ENCODE assay signal across 9 cellular contexts in genomic region chr1:19454265-19455198, GRCh38. TPM values are rescaled to one million over a fixed set of nuclear protein-coding genes. Genes with fewer than 3 reads are reported as not detected.
DNase-seq lines count a peak whose midpoint lies in the region; ATAC-seq and TF ChIP-seq lines count a peak whose summit lies in the region.
"Had no signal": no experiment of that assay in that cellular context is flagged by ENCODE, and none has a peak within 500 bp of the region (broad histone marks: within the 10 kb centered on the region; RNA-seq: fewer than 3 reads in every experiment).

No MANE protein-coding gene starts in this region.

- H3K9me3 ChIP-seq in lower lobe of right lung (no peaks in the 10 kb centered on the region), stomach (no peaks in the 10 kb centered on the region)

- peak overlapping the region; percentile 35 to 84 (median 60) for H3K4me3 Mint-ChIP-seq in IgD-negative memory B cell
- H3K4me3 Mint-ChIP-seq in activated naive CD8-positive, alpha-beta T cell treated with anti-CD3 and anti-CD28 coated beads, Interleukin-2, amount 50 U/mL, for 24 hours = peak overlapping the region; percentile 36

- intact Hi-C loops in lower lobe of right lung (cut with DNase I) (no loop called here), stomach (cut with DNase I; ENCODE audit: low total_unique reads) (no loop called here)

- H3K27me3 ChIP-seq in lower lobe of right lung (ENCODE audit: low read depth) (no peaks in the 10 kb centered on the region), stomach (no peaks in the 10 kb centered on the region)

- WGBS in stomach, 5 donors = 33 to 62% (median 50%) methylated on average over 13 of the region's 13 CpGs

- TF ChIP-seq EP300 in stomach (IDR thresholded peaks at IDR 0.05) = no peak

- ATAC-seq in activated naive CD8-positive, alpha-beta T cell treated with anti-CD3 and anti-CD28 coated beads, Interleukin-2, amount 50 U/mL, for 24 hours = peak; percentile 46
- no peak for ATAC-seq in lower lobe of right lung
- ATAC-seq in GM18498 (IDR thresholded peaks at IDR 0.05; ENCODE audit: unreplicated experiment) = no peak
- no peak for ATAC-seq in HG03460 (IDR thresholded peaks at IDR 0.05; ENCODE audit: unreplicated experiment)

- peaks cover 53 to 73% (median 59%) of the 10 kb centered on the region in 3 donors for H3K4me1 Mint-ChIP-seq in IgD-negative memory B cell
- H3K4me1 Mint-ChIP-seq in activated naive CD8-positive, alpha-beta T cell treated with anti-CD3 and anti-CD28 coated beads, Interleukin-2, amount 50 U/mL, for 24 hours = peaks cover 92% of the 10 kb centered on the region

- peak overlapping the region; percentile 56 for H3K27ac ChIP-seq in lower lobe of right lung
- H3K27ac ChIP-seq in stomach = peak overlapping the region; percentile 15 to 90 (median 84)

- no peak for TF ChIP-seq CTCF in lower lobe of right lung (IDR thresholded peaks at IDR 0.05)
- TF ChIP-seq CTCF in stomach (IDR thresholded peaks at IDR 0.05) = no peak

- H3K27ac Mint-ChIP-seq in IgD-negative memory B cell = peak overlapping the region; percentile 5 to 76 (median 70)
- peak overlapping the region; percentile 83 for H3K27ac Mint-ChIP-seq in activated naive CD8-positive, alpha-beta T cell treated with anti-CD3 and anti-CD28 coated beads, Interleukin-2, amount 50 U/mL, for 24 hours

- H3K36me3 Mint-ChIP-seq in IgD-negative memory B cell = peaks cover 2% of the 10 kb centered on the region
- peaks cover 6% of the 10 kb centered on the region for H3K36me3 Mint-ChIP-seq in activated naive CD8-positive, alpha-beta T cell treated with anti-CD3 and anti-CD28 coated beads, Interleukin-2, amount 50 U/mL, for 24 hours (ENCODE audit: low read depth)

- H3K36me3 ChIP-seq in lower lobe of right lung = no peaks in the 10 kb centered on the region
- H3K36me3 ChIP-seq in stomach = no peaks in the 10 kb centered on the region

- H3K4me1 ChIP-seq in lower lobe of right lung (peaks cover 100% of the 10 kb centered on the region), stomach (peaks cover 90 to 100% (median 98%) of the 10 kb centered on the region in 4 donors)

- no peaks in the 10 kb centered on the region for H3K9me3 Mint-ChIP-seq in IgD-negative memory B cell
- H3K9me3 Mint-ChIP-seq in activated naive CD8-positive, alpha-beta T cell treated with anti-CD3 and anti-CD28 coated beads, Interleukin-2, amount 50 U/mL, for 24 hours = no peaks in the 10 kb centered on the region

- no peaks in the 10 kb centered on the region for H3K27me3 Mint-ChIP-seq in IgD-negative memory B cell
- H3K27me3 Mint-ChIP-seq in activated naive CD8-positive, alpha-beta T cell treated with anti-CD3 and anti-CD28 coated beads, Interleukin-2, amount 50 U/mL, for 24 hours = no peaks in the 10 kb centered on the region

- no peak for DNase-seq in activated naive CD8-positive, alpha-beta T cell treated with anti-CD3 and anti-CD28 coated beads, Interleukin-2, amount 50 U/mL, for 24 hours
- no peak for DNase-seq in lower lobe of right lung
- no peak for DNase-seq in stomach
- DNase-seq in DMS 273 (lab: John Stamatoyannopoulos, UW; ENCODE audit: unreplicated experiment) = no peak
- DNase-seq: activated gamma-delta T cell; stimulated activated CD4-positive, alpha-beta T cell treated with anti-CD3 and anti-CD28 coated beads, Interleukin-4, amount 100 ng/mL, for 4 hours had no signal

- no peak overlapping the region for H3K4me3 ChIP-seq in lower lobe of right lung
- H3K4me3 ChIP-seq in stomach = no peak overlapping the region

- no peak for TF ChIP-seq POLR2A in stomach (IDR thresholded peaks at IDR 0.05)

RNA-seq across cellular contexts. Expression of gene CAPZB, which starts 30.8 kb away (rescaled TPM):
- 419 TPM for polyA plus RNA-seq in IgD-negative memory B cell
- 236 TPM for total RNA-seq in lower lobe of right lung
- total RNA-seq in stomach = 100 to 1,000 TPM in 3 of 5 donors, 10 to 100 TPM in 2; 84.9 to 246 (median 112) TPM
- polyA plus RNA-seq in stomach = 100 to 1,000 TPM; 188 to 345 (median 256) TPM
